ENCODE assay signal across 17 cellular contexts in the genomic region with DNA sequence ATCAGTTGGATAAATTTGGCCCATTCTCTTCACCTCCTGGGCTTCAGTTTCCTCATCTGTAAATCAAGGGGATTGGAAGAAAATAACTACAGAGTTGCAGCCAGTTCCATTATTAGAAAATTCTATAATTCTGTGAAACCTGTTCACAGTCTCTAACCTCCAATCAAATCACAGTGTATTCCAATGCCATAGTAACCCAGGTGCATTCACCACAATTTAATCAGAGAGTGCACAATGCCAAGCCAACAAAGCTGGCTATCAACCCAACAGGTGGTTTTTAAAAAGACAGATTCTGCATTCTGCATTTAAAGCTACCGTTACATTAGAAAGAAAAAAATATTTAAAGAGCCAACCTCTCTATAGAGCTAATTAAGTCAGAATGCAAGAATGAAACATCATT.
DNase-seq lines count a peak whose midpoint lies in the region; ATAC-seq and TF ChIP-seq lines count a peak whose summit lies in the region.
"Had no signal": no experiment of that assay in that cellular context is flagged by ENCODE, and none has a peak within 500 bp of the region (broad histone marks: within the 10 kb centered on the region; RNA-seq: fewer than 3 reads in every experiment).

No MANE protein-coding gene starts in this region.

- DNase-seq in NCI-H2171 treated with DMSO at 0.1 percent for 48 hours (lab: John Stamatoyannopoulos, UW) (peak; percentile 26), NCI-H2171 (lab: John Stamatoyannopoulos, UW) (no peak), NCI-H2081 (lab: John Stamatoyannopoulos, UW) (peak; percentile 81 to 93), NCI-H69 (lab: John Stamatoyannopoulos, UW) (peak; percentile 68), foreskin keratinocyte (peak; percentile 2 to 23), pons (ENCODE audit: low spot score) (no peak), head of caudate nucleus (no peak), HUDEP-2 (lab: John Stamatoyannopoulos, UW; ENCODE audit: unreplicated experiment in 76 of 76) (no peak)
- DNase-seq: CD8-positive, alpha-beta T cell; DMS79; KBM-7; NCI-H524; OCI-M1; SHP77 treated with DMSO at 0.1 percent for 48 hours had no signal

- no peak for ATAC-seq in foreskin keratinocyte
- ATAC-seq: CD8-positive, alpha-beta T cell had no signal

- no peaks in the 10 kb centered on the region for H3K27me3 ChIP-seq in foreskin keratinocyte

- no peaks in the 10 kb centered on the region for H3K4me1 ChIP-seq in foreskin keratinocyte
- H3K4me1 ChIP-seq: HAP-1 had no signal

- intact Hi-C loops in head of caudate nucleus (cut with DNase I) = no loop called here

- H3K27ac ChIP-seq in foreskin keratinocyte = no peak overlapping the region
- H3K27ac ChIP-seq: 22Rv1, HL-60 had no signal

- TF ChIP-seq CTCF in foreskin keratinocyte (conservative IDR thresholded peaks at IDR 0.05) = no peak

Comparison
In these comparisons a context has a peak if more than half of its experiments do, and no peak if none do; other contexts are left out.
1. DNase-seq: peak in NCI-H2171 treated with DMSO at 0.1 percent for 48 hours (single experiment), NCI-H2081 (2 of 2), NCI-H69 (single experiment) and foreskin keratinocyte (2 of 2); none in NCI-H2171 (single experiment), pons (single experiment), head of caudate nucleus (0 of 42) and HUDEP-2 (0 of 76).